In the genomic region with DNA sequence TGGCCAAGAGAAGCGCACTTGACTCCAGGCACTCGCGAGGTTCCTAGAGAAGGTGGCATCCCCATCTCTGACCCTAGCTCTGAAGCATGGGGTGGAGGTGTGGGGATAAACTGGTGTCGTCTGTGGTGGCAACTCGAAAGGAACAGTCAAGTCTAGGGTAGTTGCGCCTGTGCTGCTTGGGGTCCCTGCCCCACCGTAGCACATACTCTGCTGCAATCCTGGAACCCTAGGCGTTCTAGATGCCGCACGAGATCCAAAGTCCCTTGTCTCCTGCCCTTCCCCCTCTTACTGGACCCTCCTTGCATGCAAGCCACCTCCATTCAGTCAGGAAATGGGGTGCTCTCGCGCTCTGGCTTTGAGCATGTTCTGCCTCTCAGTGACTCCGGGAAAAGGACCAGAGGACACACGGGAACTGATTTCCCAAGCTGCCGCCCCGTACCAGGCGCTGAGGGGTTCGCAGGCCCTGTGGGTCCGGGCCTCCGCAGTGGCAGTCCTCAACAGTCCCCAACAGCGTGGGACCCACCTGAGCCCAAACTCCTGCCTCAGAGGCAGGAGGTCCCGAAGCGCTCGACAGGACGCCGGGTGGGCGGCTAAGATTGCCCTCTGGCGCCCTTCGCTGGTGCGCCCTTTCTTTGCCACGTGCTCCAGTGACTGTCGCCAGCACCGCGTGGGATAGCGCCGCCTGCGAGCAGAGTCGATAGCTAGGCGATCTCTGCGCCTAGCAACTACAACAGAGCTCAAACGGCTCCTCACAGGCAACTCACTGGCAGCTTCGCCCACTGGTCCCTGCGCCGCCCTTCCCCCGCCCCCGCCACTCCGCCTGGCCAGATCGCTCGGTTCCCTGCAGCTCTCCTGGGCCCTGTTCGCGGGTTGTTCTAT, we compare ENCODE assay signal across 27 cellular contexts.
DNase-seq lines count a peak whose midpoint lies in the region; ATAC-seq, FAIRE-seq and TF ChIP-seq lines count a peak whose summit lies in the region.
"Had no signal": no experiment of that assay in that cellular context is flagged by ENCODE, and none has a peak within 500 bp of the region (broad histone marks: within the 10 kb centered on the region; RNA-seq: fewer than 3 reads in every experiment).

No MANE protein-coding gene starts in this region.

- POLR2A ChIA-PET in H1 (lab: Charles Lee; ENCODE audit: partially characterized antibody) = no interaction called here

- no peaks in the 10 kb centered on the region for H3K79me2 ChIP-seq in H1 (ENCODE audit: control insufficient read depth in 1 of 2, insufficient read depth in 2 of 2, low read length in 2 of 2)

- ATAC-seq in HG03520 (IDR thresholded peaks at IDR 0.05; ENCODE audit: unreplicated experiment) = no peak
- ATAC-seq: A549, HepG2, Panc1 had no signal

- no peak for TF ChIP-seq POLR2A in H1 (IDR thresholded peaks at IDR 0.05; ENCODE audit: control extremely low read depth in 1 of 2, low read depth in 2 of 2, low read length in 2 of 2)

- FAIRE-seq in H1 (lab: Jason Lieb, UNC) = no peak
- FAIRE-seq: A549, G401.6, H54, HepG2 had no signal

- H4K20me1 ChIP-seq in H1 (replicated peaks in 1 of 2; ENCODE audit: control insufficient read depth in 1 of 2, insufficient read depth in 2 of 2, low read length in 2 of 2) = no peaks in the 10 kb centered on the region
- H4K20me1 ChIP-seq: BLaER1 treated with 17β-estradiol and CSF1 and Interleukin-3, amounts not matched to agents 10 nM and 100 nM had no signal

- 0 out of 2 replicates have a peak overlapping the region, but pooled peaks have one; percentile 40 for H2BK15ac ChIP-seq in H1 (ENCODE audit: low read length)

- DNase-seq in ELF-1 (ENCODE audit: low read depth, low spot score) (peak; percentile 4), H7 (peak; percentile 39), H1 (ENCODE audit: low read depth in 1 of 2, low spot score in 2 of 2) (no peak), left kidney (ENCODE audit: low read depth, low spot score) (peak; percentile 2), UCSD-AML1 (lab: John Stamatoyannopoulos, UW; ENCODE audit: unreplicated experiment) (no peak)
- DNase-seq in stimulated activated CD4-positive, alpha-beta T cell treated with anti-CD3 and anti-CD28 coated beads, Interleukin-12 subunit alpha, Interleukin-12 subunit beta, amount 100 ng/mL, for 4 hours = no peak
- DNase-seq: AML-193; CD4-positive, alpha-beta T cell; COR-L47; DMS53; Kasumi-1; MV-4-11; NCI-H1105; NCI-H1436 treated with DMSO at 0.1 percent for 48 hours; NCI-H187 treated with DMSO at 0.1 percent for 48 hours; NCI-H2171 treated with DMSO at 0.1 percent for 48 hours; NCI-H524; NCI-H82; SHP77 had no signal

- no peak overlapping the region; the same call in 1 of the 2 replicates for H4K8ac ChIP-seq in H1 (ENCODE audit: extremely low read depth, insufficient read depth, low read length)

- H3K23me2 ChIP-seq in H1 (ENCODE audit: low read depth, low read length) = no peaks in the 10 kb centered on the region

- H4K5ac ChIP-seq in H1 (ENCODE audit: insufficient read length, low read depth, low read length) = no peak overlapping the region

- H2AFZ ChIP-seq in H1 (ENCODE audit: low read length) = 0 out of 2 replicates have a peak overlapping the region, but pooled peaks have one; percentile 18

- TF ChIP-seq RAD21 in H1 (IDR thresholded peaks at IDR 0.05 in 1 of 2, conservative IDR thresholded peaks at IDR 0.05 in 1 of 2; ENCODE audit: low read depth in 2 of 2, low read length in 2 of 2) = peak; percentile 20 to 38; a peak in 3 of 4 replicates

- TF ChIP-seq EP300 in H1 (IDR thresholded peaks at IDR 0.05; ENCODE audit: borderline replicate concordance in 1 of 2, low read depth in 2 of 2, low read length in 2 of 2) = no peak

- no peak overlapping the region for H3K4me2 ChIP-seq in H1 (ENCODE audit: insufficient read depth in 1 of 2, low read depth in 2 of 2, low read length in 2 of 2)
- H3K4me2 ChIP-seq: A549; BLaER1 treated with 17β-estradiol and CSF1 and Interleukin-3, amounts not matched to agents 10 nM and 100 nM had no signal

- no peak overlapping the region for H2AK5ac ChIP-seq in H1 (ENCODE audit: low read depth, low read length)

- no peak overlapping the region for H3K14ac ChIP-seq in H1 (ENCODE audit: insufficient read length)

- H3K9me3 ChIP-seq in H1 (ENCODE audit: insufficient read depth in 2 of 2, low read depth in 1 of 2, low read length in 1 of 2) = no peaks in the 10 kb centered on the region
- H3K9me3 ChIP-seq: A549 had no signal

- H3K4ac ChIP-seq in H1 (replicated peaks; ENCODE audit: insufficient read length, low read depth, low read length) = no peak overlapping the region

- H3K36me3 ChIP-seq in H7 (replicated peaks; ENCODE audit: control insufficient read depth, insufficient read depth, low read length) (no peaks in the 10 kb centered on the region), H1 (ENCODE audit: control insufficient read depth in 2 of 4, insufficient read depth in 4 of 4, low read length in 3 of 4) (no peaks in the 10 kb centered on the region)
- H3K36me3 ChIP-seq: BLaER1 treated with 17β-estradiol and CSF1 and Interleukin-3, amounts not matched to agents 10 nM and 100 nM had no signal

- no peak overlapping the region for H3K56ac ChIP-seq in H1 (replicated peaks; ENCODE audit: insufficient read length, low read depth, low read length)

- H3K18ac ChIP-seq in H1 (ENCODE audit: extremely low read depth, low read length) = 0 out of 2 replicates have a peak overlapping the region, but pooled peaks have one; percentile 6

- no peak overlapping the region for H2BK5ac ChIP-seq in H1 (ENCODE audit: low read depth, low read length)

- WGBS in H1 (ENCODE audit: extremely low coverage in 1 of 2, insufficient coverage in 1 of 2, insufficient read length in 1 of 2, insufficient replicate concordance in 2 of 2, low coverage in 1 of 2, low lambda C conversion rate in 2 of 2, missing lambda C conversion rate in 1 of 2), 2 experiments = 93% methylated on average over 49 of the region's 51 CpGs; no CpG with 5 or more reads in 1 of the 2 experiments

- H3K4me3 ChIP-seq in H7 (ENCODE audit: insufficient read depth, low read depth, low read length) (no peak overlapping the region), H1 (ENCODE audit: extremely low read depth in 1 of 4, insufficient read depth in 2 of 4, low read depth in 3 of 4, low read length in 4 of 4) (no peak overlapping the region)
- H3K4me3 ChIP-seq: A549; BLaER1 treated with 17β-estradiol and CSF1 and Interleukin-3, amounts not matched to agents 10 nM and 100 nM had no signal

- peak overlapping the region; percentile 31 for H4K91ac ChIP-seq in H1 (replicated peaks; ENCODE audit: insufficient read length, low read length)

- H2BK12ac ChIP-seq in H1 (ENCODE audit: low read depth, low read length) = no peak overlapping the region

- H3K27me3 ChIP-seq in H7 (ENCODE audit: control insufficient read depth, insufficient read depth, low read length) (no peaks in the 10 kb centered on the region), H1 (replicated peaks in 1 of 4; ENCODE audit: control insufficient read depth in 3 of 4, extremely low read depth in 1 of 4, insufficient read depth in 3 of 4, low read length in 3 of 4) (no peaks in the 10 kb centered on the region)
- H3K27me3 ChIP-seq: BLaER1 treated with 17β-estradiol and CSF1 and Interleukin-3, amounts not matched to agents 10 nM and 100 nM had no signal

- H2BK120ac ChIP-seq in H1 (replicated peaks; ENCODE audit: low read depth, low read length) = no peak overlapping the region

- CTCF ChIA-PET in H1 (lab: Charles Lee; ENCODE audit: partially characterized antibody) = interaction anchor here (0.6 to 12.0 kb wide), 11 partner anchors 7 to 1157 kb away, joined by 3 to 256 read pairs (median 4); no protein-coding TSS in a partner anchor

- H3K9ac ChIP-seq in H1 (replicated peaks in 1 of 4; ENCODE audit: extremely low read depth in 1 of 4, low read depth in 3 of 4, low read length in 3 of 4) = no peak overlapping the region
- H3K9ac ChIP-seq: BLaER1 treated with 17β-estradiol and CSF1 and Interleukin-3, amounts not matched to agents 10 nM and 100 nM had no signal

- no peak overlapping the region for H3K23ac ChIP-seq in H1 (ENCODE audit: insufficient read length)

- H3K79me1 ChIP-seq in H1 (ENCODE audit: low read depth, low read length) = no peaks in the 10 kb centered on the region

- no peak overlapping the region for H2BK20ac ChIP-seq in H1 (ENCODE audit: low read length)

- H3K4me1 ChIP-seq in H1 (replicated peaks in 1 of 4; ENCODE audit: control insufficient read depth in 3 of 4, insufficient read depth in 4 of 4, low read length in 3 of 4) = no peaks in the 10 kb centered on the region; a peak in 1 of 7 replicates
- H3K4me1 ChIP-seq: A549 had no signal

- TF ChIP-seq CTCF in H1 (IDR thresholded peaks at IDR 0.05; ENCODE audit: control extremely low read depth in 1 of 3, insufficient read depth in 1 of 3, low read depth in 1 of 3, low read length in 3 of 3) = peak; percentile 10 to 20 (median 14); a peak in 3 of 4 replicates

- H3K27ac ChIP-seq in H1 (ENCODE audit: low read depth, low read length) = no peak overlapping the region
- H3K27ac ChIP-seq: A549; BLaER1 treated with 17β-estradiol and CSF1 and Interleukin-3, amounts not matched to agents 10 nM and 100 nM; RWPE1 had no signal

TF ChIP-seq in H1, 55 proteins besides CTCF, POLR2A, EP300 and RAD21:
- TF ChIP-seq KDM5A (IDR thresholded peaks at IDR 0.05; ENCODE audit: low read length) (no peak), SUZ12 (IDR thresholded peaks at IDR 0.05; ENCODE audit: low read length) (no peak), ZNF274 (IDR thresholded peaks at IDR 0.05; ENCODE audit: borderline replicate concordance, extremely low read depth, low read length) (no peak), GABPA (IDR thresholded peaks at IDR 0.05; ENCODE audit: borderline replicate concordance, insufficient read depth, low read length) (no peak)
- TF ChIP-seq, protein P1, sequence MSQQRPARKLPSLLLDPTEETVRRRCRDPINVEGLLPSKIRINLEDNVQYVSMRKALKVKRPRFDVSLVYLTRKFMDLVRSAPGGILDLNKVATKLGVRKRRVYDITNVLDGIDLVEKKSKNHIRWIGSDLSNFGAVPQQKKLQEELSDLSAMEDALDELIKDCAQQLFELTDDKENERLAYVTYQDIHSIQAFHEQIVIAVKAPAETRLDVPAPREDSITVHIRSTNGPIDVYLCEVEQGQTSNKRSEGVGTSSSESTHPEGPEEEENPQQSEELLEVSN (IDR thresholded peaks at IDR 0.05) = 0 out of 2 replicates have a peak, but pooled peaks have one; percentile 33
- TF ChIP-seq, protein P2, sequence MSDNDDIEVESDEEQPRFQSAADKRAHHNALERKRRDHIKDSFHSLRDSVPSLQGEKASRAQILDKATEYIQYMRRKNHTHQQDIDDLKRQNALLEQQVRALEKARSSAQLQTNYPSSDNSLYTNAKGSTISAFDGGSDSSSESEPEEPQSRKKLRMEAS (IDR thresholded peaks at IDR 0.05) = peak; percentile 41

Comparison
In these comparisons a context has a peak if more than half of its experiments do, and no peak if none do; other contexts are left out.
1. DNase-seq: peak in ELF-1 (single experiment), H7 (single experiment) and left kidney (single experiment); none in H1 (0 of 2), stimulated activated CD4-positive, alpha-beta T cell treated with anti-CD3 and anti-CD28 coated beads, Interleukin-12 subunit alpha, Interleukin-12 subunit beta, amount 100 ng/mL, for 4 hours (single experiment) and UCSD-AML1 (single experiment).